ENCODE assay signal across 1 cellular context in genomic region chr14:105855893-105856675, GRCh38.
TF ChIP-seq lines count a peak whose summit lies in the region.

No MANE protein-coding gene starts in this region.

TF ChIP-seq in GM12878, 131 proteins besides CTCF, POLR2A, EP300 and RAD21 (continued from another document):
- TF ChIP-seq RELA (IDR thresholded peaks at IDR 0.05; ENCODE audit: borderline replicate concordance, partially characterized antibody) (no peak), FOXM1 (IDR thresholded peaks at IDR 0.05; ENCODE audit: low read depth, low read length) (no peak), PKNOX1 (IDR thresholded peaks at IDR 0.05) (0 out of 2 replicates have a peak, but pooled peaks have one; percentile 31), NKRF (conservative IDR thresholded peaks at IDR 0.05) (no peak), RCOR1 (conservative IDR thresholded peaks at IDR 0.05; ENCODE audit: low read depth, low read length) (no peak), ZBTB4 (CRISPR knock-in tag; IDR thresholded peaks at IDR 0.05) (0 out of 2 replicates have a peak, but pooled peaks have one; percentile 4), IKZF2 (IDR thresholded peaks at IDR 0.05) (peak; percentile 57 to 58; a peak in 2 of 4 replicates), ATF7 (IDR thresholded peaks at IDR 0.05; ENCODE audit: low read depth) (peak; percentile 47), POLR2AphosphoS5 (IDR thresholded peaks at IDR 0.05; ENCODE audit: low read length) (peak; percentile 29), MTA2 (IDR thresholded peaks at IDR 0.05; ENCODE audit: low read depth) (no peak), ZNF274 (IDR thresholded peaks at IDR 0.05; ENCODE audit: insufficient read depth, insufficient read length) (no peak), ATF3 (IDR thresholded peaks at IDR 0.05; ENCODE audit: borderline replicate concordance, extremely low read depth, low read depth, low read length) (no peak), ZNF622 (IDR thresholded peaks at IDR 0.05) (no peak), SIN3A (IDR thresholded peaks at IDR 0.05; ENCODE audit: low read depth, low read length) (peak; percentile 25; the same call in 1 of the 2 replicates), ZZZ3 (IDR thresholded peaks at IDR 0.05; ENCODE audit: control insufficient read depth, insufficient read length, low read depth) (no peak), IRF4 (IDR thresholded peaks at IDR 0.05; ENCODE audit: low read depth, low read length) (no peak), HDGF (IDR thresholded peaks at IDR 0.05) (peak; percentile 36), BACH1 (IDR thresholded peaks at IDR 0.05; ENCODE audit: borderline replicate concordance) (peak; percentile 42; the same call in 1 of the 2 replicates), POU2F2 (IDR thresholded peaks at IDR 0.05; ENCODE audit: borderline replicate concordance, low read depth, low read length) (0 out of 3 replicates have a peak, but pooled peaks have one; percentile 4), BHLHE40 (IDR thresholded peaks at IDR 0.05; ENCODE audit: borderline replicate concordance in 1 of 2, low read depth in 2 of 2, low read length in 1 of 2) (peak; percentile 30 to 82; a peak in 2 of 4 replicates), BCLAF1 (IDR thresholded peaks at IDR 0.05) (no peak), ZBED1 (IDR thresholded peaks at IDR 0.05; ENCODE audit: borderline replicate concordance) (no peak), MYB (IDR thresholded peaks at IDR 0.05; ENCODE audit: borderline replicate concordance, low read depth, low read length) (0 out of 2 replicates have a peak, but pooled peaks have one; percentile 28)
